In the genomic region with DNA sequence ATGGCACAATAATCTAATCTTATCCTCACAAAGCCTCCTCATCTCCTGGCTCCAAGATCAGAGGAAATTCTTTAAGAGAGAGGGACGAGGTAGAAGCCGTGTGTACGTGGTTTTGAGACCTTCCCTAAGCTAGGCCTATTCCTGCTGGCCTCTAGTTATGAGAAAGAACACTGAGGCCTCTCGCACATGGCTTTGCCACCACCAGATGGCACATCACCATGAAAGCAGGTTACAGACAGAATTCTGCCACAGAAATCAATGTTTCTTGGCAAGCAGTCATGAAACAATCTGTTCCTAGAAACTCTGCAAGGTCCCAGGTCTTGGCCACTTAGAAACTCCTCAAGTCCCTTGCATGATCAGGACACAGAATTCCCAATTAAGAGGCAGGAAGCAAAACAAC, we compare ENCODE assay signal across 11 cellular contexts.
DNase-seq lines count a peak whose midpoint lies in the region; ATAC-seq and TF ChIP-seq lines count a peak whose summit lies in the region.
"Had no signal": no experiment of that assay in that cellular context is flagged by ENCODE, and none has a peak within 500 bp of the region (broad histone marks: within the 10 kb centered on the region; RNA-seq: fewer than 3 reads in every experiment).

No MANE protein-coding gene starts in this region.

- H3K9me2 ChIP-seq in PC-9 (ENCODE audit: insufficient read depth) = no peaks in the 10 kb centered on the region

- H3K27ac ChIP-seq in PC-9 (no peak overlapping the region), upper lobe of left lung (no peak overlapping the region), spleen (no peak overlapping the region)
- H3K27ac ChIP-seq: BLaER1 treated with 17β-estradiol and CSF1 and Interleukin-3, amounts not matched to agents 10 nM and 100 nM; thoracic aorta had no signal

- H3K27me3 Mint-ChIP-seq in glutamatergic neuron (ENCODE audit: unreplicated experiment) = peaks cover 3% of the 10 kb centered on the region

- TF ChIP-seq EP300 in upper lobe of left lung (IDR thresholded peaks at IDR 0.05) = no peak

- intact Hi-C loops in PC-9 (cut with micrococcal nuclease; ENCODE audit: unreplicated experiment) (no loop called here), spleen (cut with DNase I; ENCODE audit: low total_unique reads) (no loop called here)

- H3K9me3 ChIP-seq in PC-9 (ENCODE audit: insufficient read depth, low read depth) (0 out of 2 replicates have a peak, but pooled peaks cover 11% of the 10 kb centered on the region), upper lobe of left lung (no peaks in the 10 kb centered on the region), spleen (peaks cover 0 to 14% (median 4%) of the 10 kb centered on the region in 8 donors)
- H3K9me3 ChIP-seq: thoracic aorta had no signal

- H4K20me1 ChIP-seq in PC-9 (ENCODE audit: insufficient read depth) = no peaks in the 10 kb centered on the region
- H4K20me1 ChIP-seq: BLaER1 treated with 17β-estradiol and CSF1 and Interleukin-3, amounts not matched to agents 10 nM and 100 nM had no signal

- H3K27ac Mint-ChIP-seq in glutamatergic neuron (ENCODE audit: unreplicated experiment) = no peak overlapping the region

- POLR2A ChIA-PET in PC-9 (lab: Charles Lee; ENCODE audit: unreplicated experiment) = no interaction called here

- WGBS in upper lobe of left lung, 2 donors = 40 to 50% methylated on average over 4 of the region's 4 CpGs
- WGBS in spleen, 5 donors = 47 to 63% (median 53%) methylated on average over 4 of the region's 4 CpGs

- no TSS peak for BruUV-seq in PC-9 (replicated peaks; lab: Mats Ljungman, UMichigan)

- no peaks in the 10 kb centered on the region for H3K27me3 ChIP-seq in PC-9 (ENCODE audit: insufficient read depth, low read depth)
- H3K27me3 ChIP-seq in upper lobe of left lung = no peaks in the 10 kb centered on the region
- no peaks in the 10 kb centered on the region for H3K27me3 ChIP-seq in spleen (replicated peaks in 1 of 7)
- H3K27me3 ChIP-seq: BLaER1 treated with 17β-estradiol and CSF1 and Interleukin-3, amounts not matched to agents 10 nM and 100 nM had no signal

- no peak overlapping the region for H2AFZ ChIP-seq in PC-9

- H3K4me1 Mint-ChIP-seq in glutamatergic neuron (ENCODE audit: low read depth, unreplicated experiment) = peaks cover 9% of the 10 kb centered on the region

- no peak for ATAC-seq in upper lobe of left lung (ENCODE audit: low FRiP score in 2 of 2)
- no peak for ATAC-seq in GM21723 (IDR thresholded peaks at IDR 0.05; ENCODE audit: unreplicated experiment)

- no peaks in the 10 kb centered on the region for H3K36me3 ChIP-seq in PC-9 (ENCODE audit: low read depth)
- H3K36me3 ChIP-seq in upper lobe of left lung = no peaks in the 10 kb centered on the region
- H3K36me3 ChIP-seq in spleen = no peaks in the 10 kb centered on the region
- H3K36me3 ChIP-seq: BLaER1 treated with 17β-estradiol and CSF1 and Interleukin-3, amounts not matched to agents 10 nM and 100 nM; thoracic aorta had no signal

- no peak overlapping the region for H3K4me3 Mint-ChIP-seq in glutamatergic neuron (ENCODE audit: unreplicated experiment)

- peak; percentile 62 for DNase-seq in NCI-H82 (lab: John Stamatoyannopoulos, UW)
- no peak for DNase-seq in NCI-H82 treated with DMSO at 0.1 percent for 48 hours (lab: John Stamatoyannopoulos, UW; ENCODE audit: unreplicated experiment)
- no peak for DNase-seq in PC-9
- DNase-seq in glutamatergic neuron = peak; percentile 25
- DNase-seq in upper lobe of left lung = peak in 1 of 2 donors; percentile 67
- DNase-seq in stimulated activated CD4-positive, alpha-beta T cell treated with anti-CD3 and anti-CD28 coated beads, Interleukin-1b, Interleukin-23, amount 100 ng/mL, for 48 hours = no peak
- no peak for DNase-seq in spleen
- DNase-seq: Right ventricle myocardium superior had no signal

- no peak overlapping the region for H3K4me2 ChIP-seq in PC-9

- TF ChIP-seq CTCF in PC-9 (conservative IDR thresholded peaks at IDR 0.05) = peak; percentile 76
- TF ChIP-seq CTCF in glutamatergic neuron (IDR thresholded peaks at IDR 0.05; ENCODE audit: partially characterized antibody, unreplicated experiment) = no peak
- peak in 4 of 6 experiments; percentile 15 to 54 (median 42) for TF ChIP-seq CTCF in upper lobe of left lung (IDR thresholded peaks at IDR 0.05)
- TF ChIP-seq CTCF in spleen (IDR thresholded peaks at IDR 0.05 in 8 of 11, conservative IDR thresholded peaks at IDR 0.05 in 3 of 11) = no peak

- no peaks in the 10 kb centered on the region for H3F3A ChIP-seq in PC-9 (ENCODE audit: insufficient read depth, low read depth)

- no peaks in the 10 kb centered on the region for H3K9me3 Mint-ChIP-seq in glutamatergic neuron (ENCODE audit: unreplicated experiment)

- CTCF ChIA-PET in PC-9 (lab: Charles Lee) = no interaction called here

- H3K4me3 ChIP-seq in PC-9 (no peak overlapping the region), upper lobe of left lung (no peak overlapping the region), spleen (no peak overlapping the region)
- H3K4me3 ChIP-seq: BLaER1 treated with 17β-estradiol and CSF1 and Interleukin-3, amounts not matched to agents 10 nM and 100 nM; thoracic aorta had no signal

- H3K36me3 Mint-ChIP-seq in glutamatergic neuron (ENCODE audit: unreplicated experiment) = no peaks in the 10 kb centered on the region

- H3K79me2 ChIP-seq in PC-9 (ENCODE audit: low read depth) = no peaks in the 10 kb centered on the region

- no peak for TF ChIP-seq POLR2A in upper lobe of left lung (IDR thresholded peaks at IDR 0.05)
- TF ChIP-seq POLR2A in spleen (IDR thresholded peaks at IDR 0.05) = no peak

- no peaks in the 10 kb centered on the region for H3K4me1 ChIP-seq in PC-9 (replicated peaks; ENCODE audit: insufficient read depth)
- H3K4me1 ChIP-seq in upper lobe of left lung = no peaks in the 10 kb centered on the region
- no peaks in the 10 kb centered on the region for H3K4me1 ChIP-seq in spleen

Comparison
In these comparisons a context has a peak if more than half of its experiments do, and no peak if none do; other contexts are left out.
1. DNase-seq: peak in NCI-H82 (single experiment) and glutamatergic neuron (single experiment); none in NCI-H82 treated with DMSO at 0.1 percent for 48 hours (single experiment), PC-9 (0 of 2), stimulated activated CD4-positive, alpha-beta T cell treated with anti-CD3 and anti-CD28 coated beads, Interleukin-1b, Interleukin-23, amount 100 ng/mL, for 48 hours (single experiment) and spleen (single experiment).
2. CTCF ChIP-seq: peak in PC-9 (single experiment) and upper lobe of left lung (4 of 6); none in glutamatergic neuron (single experiment) and spleen (0 of 11).